ENCODE assay signal across 26 cellular contexts in the genomic region with DNA sequence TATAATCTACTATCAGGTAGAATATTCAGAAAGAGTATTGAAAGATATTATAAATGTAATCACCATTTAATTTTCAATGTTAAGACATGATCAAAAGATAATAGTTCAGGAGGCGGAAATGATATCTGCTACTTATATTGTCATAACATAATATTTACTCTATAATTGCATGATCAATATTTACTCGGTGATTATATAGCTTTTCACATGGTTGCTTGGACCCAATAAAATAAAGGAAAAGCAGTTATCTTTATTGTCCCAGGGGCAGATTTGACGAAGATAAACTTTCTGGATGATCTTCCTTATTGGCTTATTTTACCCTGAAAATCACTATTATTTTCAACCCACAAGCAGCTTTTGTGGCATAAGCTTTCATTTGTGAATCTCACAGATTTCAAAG.
"Had no signal": no experiment of that assay in that cellular context is flagged by ENCODE, and none has a peak within 500 bp of the region (broad histone marks: within the 10 kb centered on the region; RNA-seq: fewer than 3 reads in every experiment).

No MANE protein-coding gene starts in this region.

- H3K4me3 ChIP-seq: ascending aorta, cardiac muscle cell had no signal

- ATAC-seq: activated CD8-positive, alpha-beta T cell treated with anti-CD3 and anti-CD28 coated beads for 36 hours; activated T-cell treated with anti-CD3 and anti-CD28 coated beads, Interleukin-2, amount 50 U/mL, for 72 hours; activated T-helper 17 cell treated with anti-CD3 and anti-CD28 coated beads, Interleukin-2, amount 50 U/mL, for 72 hours had no signal

- H3K27ac ChIP-seq: ascending aorta, cardiac muscle cell, KMS-11, WERI-Rb-1 had no signal

- H3K9me3 ChIP-seq: ascending aorta had no signal

- DNase-seq: activated CD4-positive, alpha-beta T cell treated with anti-CD3 and anti-CD28 coated beads, Interleukin-2, amount 10 ng/mL, durations not matched to agents 24 days and 14 days; activated CD4-positive, alpha-beta T cell treated with anti-CD3 and anti-CD28 coated beads, Interleukin-2, amount 50 U/mL, for 4 hours; activated CD8-positive, alpha-beta T cell treated with anti-CD3 and anti-CD28 coated beads for 36 hours; activated effector memory CD4-positive, alpha-beta T cell treated with anti-CD3 and anti-CD28 coated beads, Interleukin-2, amount 50 U/mL, for 16 hours; activated naive CD4-positive, alpha-beta T cell; activated naive CD8-positive, alpha-beta T cell treated with anti-CD3 and anti-CD28 coated beads, Interleukin-2, amount 10 ng/mL, durations not matched to agents 7 days and 5 days; activated T-cell treated with anti-CD3 and anti-CD28 coated beads, Interleukin-2, amount 50 U/mL, for 1 hour; activated T-cell treated with anti-CD3 and anti-CD28 coated beads, Interleukin-2, amount 50 U/mL, for 72 hours; amygdala; MM.1S; MV-4-11; NCI-H1092; NCI-H1417 treated with DMSO at 0.1 percent for 48 hours; NCI-H1694 treated with DMSO at 0.1 percent for 48 hours; NCI-H2029; NCI-H345; NCI-H524 treated with DMSO at 0.1 percent for 48 hours; OCI-M1; Right ventricle myocardium superior; SW 1271; T1000; WERI-Rb-1 had no signal

- H3K36me3 ChIP-seq: ascending aorta, cardiac muscle cell, WERI-Rb-1 had no signal

- H3K27me3 ChIP-seq: ascending aorta, cardiac muscle cell had no signal

- H3K4me1 ChIP-seq: ascending aorta had no signal
